ENCODE assay signal across 22 cellular contexts in genomic region chr2:130767408-130767775, GRCh38. TPM values are rescaled to one million over a fixed set of nuclear protein-coding genes. Genes with fewer than 3 reads are reported as not detected.
DNase-seq lines count a peak whose midpoint lies in the region; ATAC-seq, FAIRE-seq and TF ChIP-seq lines count a peak whose summit lies in the region.
"Had no signal": no experiment of that assay in that cellular context is flagged by ENCODE, and none has a peak within 500 bp of the region (broad histone marks: within the 10 kb centered on the region; RNA-seq: fewer than 3 reads in every experiment).

No MANE protein-coding gene starts in this region.

- TF ChIP-seq CTCF in PC-3 (conservative IDR thresholded peaks at IDR 0.05; ENCODE audit: low read depth, low read length) (0 out of 2 replicates have a peak, but pooled peaks have one; percentile 17), kidney (IDR thresholded peaks at IDR 0.05; ENCODE audit: borderline replicate concordance, extremely low read depth, insufficient read depth) (no peak)

- no peaks in the 10 kb centered on the region for H3F3A ChIP-seq in PC-3 (ENCODE audit: low read length, unreplicated experiment)

- no peaks in the 10 kb centered on the region for H3K9me2 ChIP-seq in PC-3 (replicated peaks; ENCODE audit: low read length)

- CTCF ChIA-PET in PC-3 (lab: Charles Lee): no interaction called here

- ATAC-seq in PC-3: no peak
- ATAC-seq in stimulated activated effector memory CD8-positive, alpha-beta T cell treated with anti-CD3 and anti-CD28 coated beads, Interleukin-12 subunit alpha, Interleukin-12 subunit beta, amount 100 ng/mL, for 72 hours: peak; percentile 15
- ATAC-seq: CD8-positive, alpha-beta T cell had no signal

- no peaks in the 10 kb centered on the region for H3K4me1 ChIP-seq in PC-3 (ENCODE audit: insufficient read depth, low read length)
- no peaks in the 10 kb centered on the region for H3K4me1 ChIP-seq in kidney (ENCODE audit: control insufficient read depth in 1 of 2, insufficient read depth in 1 of 2, low read depth in 1 of 2, low read length in 2 of 2)
- H3K4me1 ChIP-seq: HAP-1 had no signal

- H2AFZ ChIP-seq in PC-3 (ENCODE audit: low read length): no peak overlapping the region

- H3K9me3 ChIP-seq in PC-3 (ENCODE audit: low read length): no peaks in the 10 kb centered on the region
- H3K9me3 ChIP-seq in kidney (ENCODE audit: control insufficient read depth in 1 of 2, low read length in 2 of 2): no peaks in the 10 kb centered on the region
- H3K9me3 ChIP-seq: HAP-1 had no signal

- H3K4me1 Mint-ChIP-seq in stimulated activated effector memory CD8-positive, alpha-beta T cell treated with anti-CD3 and anti-CD28 coated beads, Interleukin-12 subunit alpha, Interleukin-12 subunit beta, amount 100 ng/mL, for 72 hours: no peaks in the 10 kb centered on the region

- H3K27me3 ChIP-seq in PC-3 (ENCODE audit: low read length): peaks cover 51% of the 10 kb centered on the region

- no peak overlapping the region for H3K4me3 Mint-ChIP-seq in stimulated activated effector memory CD8-positive, alpha-beta T cell treated with anti-CD3 and anti-CD28 coated beads, Interleukin-12 subunit alpha, Interleukin-12 subunit beta, amount 100 ng/mL, for 72 hours
- H3K4me3 Mint-ChIP-seq: CD8-positive, alpha-beta T cell had no signal

- FAIRE-seq in kidney (lab: Jason Lieb, UNC): no peak
- FAIRE-seq: D721Med, GM19239 had no signal

- no peak overlapping the region for H3K4me2 ChIP-seq in PC-3 (ENCODE audit: low read length)

- H4K20me1 ChIP-seq in PC-3 (ENCODE audit: low read length): no peaks in the 10 kb centered on the region

- no peaks in the 10 kb centered on the region for H3K36me3 Mint-ChIP-seq in stimulated activated effector memory CD8-positive, alpha-beta T cell treated with anti-CD3 and anti-CD28 coated beads, Interleukin-12 subunit alpha, Interleukin-12 subunit beta, amount 100 ng/mL, for 72 hours
- H3K36me3 Mint-ChIP-seq: CD8-positive, alpha-beta T cell had no signal

- POLR2A ChIA-PET in PC-3 (lab: Charles Lee; ENCODE audit: unreplicated experiment): no interaction called here

- no TSS peak for BruUV-seq in PC-3 (replicated peaks; lab: Mats Ljungman, UMichigan)

- H3K36me3 ChIP-seq in PC-3 (ENCODE audit: low read depth, low read length): no peaks in the 10 kb centered on the region
- no peaks in the 10 kb centered on the region for H3K36me3 ChIP-seq in kidney (ENCODE audit: control insufficient read depth in 1 of 2, insufficient read depth in 2 of 2, low read length in 2 of 2)
- H3K36me3 ChIP-seq: HAP-1 had no signal

- DNase-seq in DMS53 (lab: John Stamatoyannopoulos, UW): peak; percentile 2
- DNase-seq in DMS53 treated with DMSO at 0.1 percent for 48 hours (lab: John Stamatoyannopoulos, UW; ENCODE audit: unreplicated experiment): no peak
- no peak for DNase-seq in PC-3
- DNase-seq in kidney: peak; percentile 43
- no peak for DNase-seq in stimulated activated effector memory CD8-positive, alpha-beta T cell treated with anti-CD3 and anti-CD28 coated beads, Interleukin-12 subunit alpha, Interleukin-12 subunit beta, amount 100 ng/mL, for 72 hours (ENCODE audit: low spot score in 2 of 2)
- no peak for DNase-seq in NCI-H345 treated with DMSO at 0.1 percent for 48 hours (lab: John Stamatoyannopoulos, UW; ENCODE audit: unreplicated experiment)
- no peak for DNase-seq in cerebellar cortex (ENCODE audit: low spot score)
- DNase-seq in HuH-7.5 (ENCODE audit: low spot score): no peak
- DNase-seq: CD8-positive, alpha-beta T cell; GF-D8; NCI-H1436; NCI-H2029; NCI-H2171; NCI-H446 treated with DMSO at 0.1 percent for 48 hours; OCI-M1 had no signal

- no peak overlapping the region for H3K27ac Mint-ChIP-seq in stimulated activated effector memory CD8-positive, alpha-beta T cell treated with anti-CD3 and anti-CD28 coated beads, Interleukin-12 subunit alpha, Interleukin-12 subunit beta, amount 100 ng/mL, for 72 hours
- H3K27ac Mint-ChIP-seq: CD8-positive, alpha-beta T cell had no signal

- intact Hi-C loops in PC-3 (cut with micrococcal nuclease): no loop called here
- intact Hi-C loops in kidney (cut with DNase I): no loop called here

- H3K9ac ChIP-seq in PC-3 (ENCODE audit: low read length): no peak overlapping the region
- H3K9ac ChIP-seq in kidney (ENCODE audit: low read length in 2 of 2): no peak overlapping the region

- no peaks in the 10 kb centered on the region for H3K9me3 Mint-ChIP-seq in stimulated activated effector memory CD8-positive, alpha-beta T cell treated with anti-CD3 and anti-CD28 coated beads, Interleukin-12 subunit alpha, Interleukin-12 subunit beta, amount 100 ng/mL, for 72 hours
- H3K9me3 Mint-ChIP-seq: CD8-positive, alpha-beta T cell had no signal

- no peaks in the 10 kb centered on the region for H3K79me2 ChIP-seq in PC-3 (ENCODE audit: low read length)

- no peak overlapping the region for H3K27ac ChIP-seq in PC-3 (ENCODE audit: low read length)
- H3K27ac ChIP-seq in kidney (ENCODE audit: low read depth in 2 of 2, low read length in 2 of 2): no peak overlapping the region
- H3K27ac ChIP-seq: RWPE1 had no signal

- H3K4me3 ChIP-seq in PC-3 (ENCODE audit: low read length) (no peak overlapping the region), kidney (ENCODE audit: low read length in 2 of 2) (no peak overlapping the region)
- H3K4me3 ChIP-seq: HAP-1 had no signal

RNA-seq across cellular contexts. Expression of gene AMER3, which starts 12.1 kb away (rescaled TPM):
- total RNA-seq in PC-3 (2014; rRNA removed): not detected in 2 replicates
- not detected for total RNA-seq in kidney
- polyA plus RNA-seq in kidney (ENCODE audit: insufficient read depth, low read depth, low replicate concordance): not detected
- total RNA-seq: CD8-positive, alpha-beta T cell; Daoy; HT1080 had no signal
- polyA plus RNA-seq: BJ had no signal

RNA-seq across cellular contexts. Expression of gene GPR148, which starts 38.5 kb away (rescaled TPM):
- total RNA-seq in PC-3 (2014; rRNA removed): not detected in 2 replicates
- total RNA-seq in kidney: not detected
- not detected for polyA plus RNA-seq in kidney (ENCODE audit: insufficient read depth, low read depth, low replicate concordance)
- total RNA-seq: CD8-positive, alpha-beta T cell; Daoy; HT1080 had no signal
- polyA plus RNA-seq: BJ had no signal

Comparison
In these comparisons a context has a peak if more than half of its experiments do, and no peak if none do; other contexts are left out.
1. DNase-seq: peak in DMS53 (single experiment) and kidney (single experiment); none in DMS53 treated with DMSO at 0.1 percent for 48 hours (single experiment), PC-3 (single experiment), stimulated activated effector memory CD8-positive, alpha-beta T cell treated with anti-CD3 and anti-CD28 coated beads, Interleukin-12 subunit alpha, Interleukin-12 subunit beta, amount 100 ng/mL, for 72 hours (0 of 2), NCI-H345 treated with DMSO at 0.1 percent for 48 hours (single experiment), cerebellar cortex (single experiment) and HuH-7.5 (single experiment).